ENCODE assay signal across 10 cellular contexts in the genomic region with DNA sequence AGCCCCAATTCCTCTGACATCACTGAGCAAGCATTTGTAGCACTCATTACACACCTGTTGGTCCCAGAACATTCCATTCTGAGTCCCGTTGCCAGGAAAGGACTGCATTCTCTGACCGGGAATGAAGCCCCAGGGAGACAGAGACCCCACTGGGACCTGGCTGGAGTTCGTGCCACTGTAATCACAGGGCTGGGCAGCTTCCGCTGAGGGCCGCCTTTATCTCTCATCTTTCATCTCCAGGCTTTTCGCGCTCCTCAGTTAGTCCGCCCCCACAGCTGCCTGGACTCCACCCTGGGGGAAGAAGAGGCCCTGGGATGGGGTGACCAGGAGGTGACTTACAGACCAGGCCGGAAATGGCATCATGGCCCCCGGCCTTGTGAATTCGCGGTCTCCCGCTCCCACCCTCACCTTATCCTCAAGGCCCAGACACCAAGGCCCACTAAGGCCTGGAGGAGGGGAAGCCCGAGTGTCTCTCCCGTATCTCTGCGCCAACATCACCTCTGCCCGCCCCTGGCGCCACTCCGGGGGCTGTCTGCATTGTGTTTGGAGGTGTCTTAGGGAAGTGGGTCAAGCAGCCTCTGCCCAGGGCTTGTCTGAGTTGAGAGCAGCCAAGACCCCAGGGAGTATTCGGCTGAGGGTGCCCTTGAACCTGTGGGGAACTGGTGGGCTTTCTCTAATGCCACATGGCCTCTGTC.
DNase-seq lines count a peak whose midpoint lies in the region; ATAC-seq and TF ChIP-seq lines count a peak whose summit lies in the region.
"Had no signal": no experiment of that assay in that cellular context is flagged by ENCODE, and none has a peak within 500 bp of the region (broad histone marks: within the 10 kb centered on the region; RNA-seq: fewer than 3 reads in every experiment).

No MANE protein-coding gene starts in this region.

- H3K9me3 ChIP-seq in upper lobe of left lung (no peaks in the 10 kb centered on the region), gastrocnemius medialis (no peaks in the 10 kb centered on the region)

- H3K36me3 ChIP-seq in upper lobe of left lung: no peaks in the 10 kb centered on the region
- no peaks in the 10 kb centered on the region for H3K36me3 ChIP-seq in gastrocnemius medialis

- peak; percentile 53 to 90 (median 82) for TF ChIP-seq EP300 in upper lobe of left lung (IDR thresholded peaks at IDR 0.05)

- DNase-seq in NCI-H510A treated with DMSO at 0.1 percent for 48 hours (lab: John Stamatoyannopoulos, UW) (peak; percentile 23), NCI-H510A (lab: John Stamatoyannopoulos, UW) (no peak), astrocyte of the cerebellum (ENCODE audit: low read depth) (peak; percentile 12), kidney tubule cell (ENCODE audit: low spot score) (peak; percentile 99), upper lobe of left lung (peak; percentile 59 to 86), gastrocnemius medialis (no peak)
- no peak for DNase-seq in activated naive CD4-positive, alpha-beta T cell (lab: John Stamatoyannopoulos, UW)
- DNase-seq: NCI-H187; stimulated activated CD8-positive, alpha-beta memory T cell treated with anti-CD3 and anti-CD28 coated beads, Interleukin-4, amount 100 ng/mL, for 48 hours had no signal

- TF ChIP-seq CTCF in astrocyte of the cerebellum (IDR thresholded peaks at IDR 0.05; ENCODE audit: low read depth, low read length, missing control alignments) (no peak), upper lobe of left lung (IDR thresholded peaks at IDR 0.05) (no peak), gastrocnemius medialis (IDR thresholded peaks at IDR 0.05 in 4 of 5, conservative IDR thresholded peaks at IDR 0.05 in 1 of 5) (no peak)

- TF ChIP-seq POLR2A in upper lobe of left lung (IDR thresholded peaks at IDR 0.05) (no peak), gastrocnemius medialis (IDR thresholded peaks at IDR 0.05) (no peak)

- H3K4me3 ChIP-seq in astrocyte of the cerebellum (ENCODE audit: low read depth, low read length) (no peak overlapping the region), upper lobe of left lung (no peak overlapping the region), gastrocnemius medialis (no peak overlapping the region)

- peaks cover 0 to 7% (median 0%) of the 10 kb centered on the region in 4 donors for H3K4me1 ChIP-seq in upper lobe of left lung
- H3K4me1 ChIP-seq in gastrocnemius medialis: no peaks in the 10 kb centered on the region

- in situ Hi-C loops in astrocyte of the cerebellum (cut with HindIII; ENCODE audit: low sequenced_read_pairs) (no loop called here), gastrocnemius medialis (cut with MboI; ENCODE audit: low sequenced_read_pairs in 4 of 4) (no loop called here)

- H3K27me3 ChIP-seq in upper lobe of left lung (no peaks in the 10 kb centered on the region), gastrocnemius medialis (no peaks in the 10 kb centered on the region)

- WGBS in upper lobe of left lung, 2 donors: 71 to 75% methylated on average over 17 to 20 of the region's 20 CpGs

- ATAC-seq in upper lobe of left lung (ENCODE audit: low FRiP score in 2 of 2): peak; percentile 56 to 80
- ATAC-seq in HG02840 (IDR thresholded peaks at IDR 0.05; ENCODE audit: low FRiP score, unreplicated experiment): no peak
- no peak for ATAC-seq in gastrocnemius medialis

- intact Hi-C loops in gastrocnemius medialis (cut with DNase I; ENCODE audit: low total_unique reads): no loop called here

- H3K27ac ChIP-seq in upper lobe of left lung: peak overlapping the region; percentile 23 to 79 (median 50)
- no peak overlapping the region for H3K27ac ChIP-seq in gastrocnemius medialis

Comparison
In these comparisons a context has a peak if more than half of its experiments do, and no peak if none do; other contexts are left out.
1. DNase-seq: peak in NCI-H510A treated with DMSO at 0.1 percent for 48 hours (single experiment), astrocyte of the cerebellum (single experiment), kidney tubule cell (single experiment) and upper lobe of left lung (2 of 2); none in NCI-H510A (single experiment), activated naive CD4-positive, alpha-beta T cell (0 of 4) and gastrocnemius medialis (0 of 2).
2. ATAC-seq: peak in upper lobe of left lung (2 of 2); none in HG02840 (single experiment) and gastrocnemius medialis (0 of 2).
3. H3K27ac ChIP-seq: peak in upper lobe of left lung (4 of 4); none in gastrocnemius medialis (0 of 4).